In genomic region chr22:20563464-20563906, GRCh38 we compare ENCODE assay signal across 1 cellular context.
TF ChIP-seq lines count a peak whose summit lies in the region.

No MANE protein-coding gene starts in this region.

TF ChIP-seq in HEK293T, 16 proteins besides CTCF, POLR2A, EP300 and RAD21:
- TF ChIP-seq ELF4 (IDR thresholded peaks at IDR 0.05) (no peak), L3MBTL2 (conservative IDR thresholded peaks at IDR 0.05) (no peak), FOXK2 (IDR thresholded peaks at IDR 0.05) (no peak), LEF1 (IDR thresholded peaks at IDR 0.05; ENCODE audit: borderline replicate concordance) (no peak), NFRKB (IDR thresholded peaks at IDR 0.05) (no peak)
